ENCODE assay signal across 8 cellular contexts in genomic region chr17:19062009-19062717, GRCh38. TPM values are rescaled to one million over a fixed set of nuclear protein-coding genes. Genes with fewer than 3 reads are reported as not detected.
A peak's percentile ranks its signal among the peaks of the same experiment; 100 is the strongest.
DNase-seq lines count a peak whose midpoint lies in the region; ATAC-seq and TF ChIP-seq lines count a peak whose summit lies in the region.
"Not testable (repeated sequence)": the region's sequence is repeated elsewhere in the genome, so short reads cannot be mapped to it uniquely, and the experiment has no call there.

No MANE protein-coding gene starts in this region.

- not testable (repeated sequence) for H3K4me1 ChIP-seq in BE2C; HEK293 (ENCODE audit: control insufficient read depth, insufficient read depth, low read length); ascending aorta

- H3K4me3 Mint-ChIP-seq in activated CD4-positive, alpha-beta T cell treated with anti-CD3 and anti-CD28 coated beads, Interleukin-2, amount 10 ng/mL, durations not matched to agents 24 days and 14 days, result not testable (repeated sequence)

- H3K9me3 Mint-ChIP-seq in activated CD4-positive, alpha-beta T cell treated with anti-CD3 and anti-CD28 coated beads, Interleukin-2, amount 10 ng/mL, durations not matched to agents 24 days and 14 days, result not testable (repeated sequence)

- not testable (repeated sequence) for H3K36me3 Mint-ChIP-seq in activated CD4-positive, alpha-beta T cell treated with anti-CD3 and anti-CD28 coated beads, Interleukin-2, amount 10 ng/mL, durations not matched to agents 24 days and 14 days (ENCODE audit: low read depth)

- POLR2A ChIA-PET in HEK293 (lab: Yijun Ruan, JAX), result not testable (repeated sequence)

- H3K36me3 ChIP-seq in BE2C; HEK293 (ENCODE audit: control insufficient read depth in 2 of 2, insufficient read depth in 1 of 2, low read length in 2 of 2); ascending aorta: not testable (repeated sequence)

- CTCF ChIA-PET in HEK293 (lab: Yijun Ruan, JAX), result not testable (repeated sequence)

- not testable (repeated sequence) for H3K4me3 ChIP-seq in BE2C (ENCODE audit: low read depth, low read length); HEK293 (ENCODE audit: low read depth, low read length)
- H3K4me3 ChIP-seq in ascending aorta, result peak overlapping the region in 1 of 2 donors; percentile 44

- intact Hi-C loops in activated CD4-positive, alpha-beta T cell treated with anti-CD3 and anti-CD28 coated beads, Interleukin-2, amount 10 ng/mL, durations not matched to agents 24 days and 14 days (cut with micrococcal nuclease); ascending aorta (cut with DNase I); left ventricle myocardium superior (cut with micrococcal nuclease); posterior cingulate gyrus (cut with DNase I): not testable (repeated sequence)

- peak; percentile 25 for TF ChIP-seq POLR2A in GM19193 (IDR thresholded peaks at IDR 0.05; ENCODE audit: extremely low read depth, insufficient read depth, insufficient read length)

- not testable (repeated sequence) for H3K27ac Mint-ChIP-seq in activated CD4-positive, alpha-beta T cell treated with anti-CD3 and anti-CD28 coated beads, Interleukin-2, amount 10 ng/mL, durations not matched to agents 24 days and 14 days

- H3K27ac ChIP-seq in HEK293 (ENCODE audit: extremely low read depth, low read depth, low read length), result not testable (repeated sequence)
- H3K27ac ChIP-seq in ascending aorta, result peak overlapping the region in 1 of 2 donors; percentile 70

- not testable (repeated sequence) for H3K27me3 ChIP-seq in BE2C, ascending aorta

- H3K9me3 ChIP-seq in BE2C; HEK293 (ENCODE audit: control insufficient read depth, insufficient read depth, low read depth, low read length); ascending aorta: not testable (repeated sequence)

- DNase-seq in BE2C (peak; percentile 73), ascending aorta (ENCODE audit: low spot score in 2 of 2) (peak; percentile 73 to 82), left ventricle myocardium superior (peak; percentile 55), posterior cingulate gyrus (peak in 6 of 10 donors; percentile 1 to 87 (median 33))
- peak; percentile 95 for DNase-seq in activated CD4-positive, alpha-beta T cell treated with anti-CD3 and anti-CD28 coated beads, Interleukin-2, amount 10 ng/mL, durations not matched to agents 24 days and 14 days

- not testable (repeated sequence) for H3K4me1 Mint-ChIP-seq in activated CD4-positive, alpha-beta T cell treated with anti-CD3 and anti-CD28 coated beads, Interleukin-2, amount 10 ng/mL, durations not matched to agents 24 days and 14 days

- TF ChIP-seq CTCF in BE2C (IDR thresholded peaks at IDR 0.05; ENCODE audit: low read depth, low read length); HEK293 (tag by site-specific recombination; IDR thresholded peaks at IDR 0.05); ascending aorta (IDR thresholded peaks at IDR 0.05): not testable (repeated sequence)

- H3K27me3 Mint-ChIP-seq in activated CD4-positive, alpha-beta T cell treated with anti-CD3 and anti-CD28 coated beads, Interleukin-2, amount 10 ng/mL, durations not matched to agents 24 days and 14 days, result not testable (repeated sequence)

- ATAC-seq in HG03432 (IDR thresholded peaks at IDR 0.05; ENCODE audit: unreplicated experiment), result peak; percentile 56
- ATAC-seq in left ventricle myocardium superior, result peak; percentile 42

TF ChIP-seq in HEK293, 187 proteins besides CTCF, POLR2A, EP300 and RAD21 (continues in another document):
- TF ChIP-seq HIC1 (tag by site-specific recombination; IDR thresholded peaks at IDR 0.05), result 0 out of 2 replicates have a peak, but pooled peaks have one; percentile 41
- peak; percentile 46; the same call in 1 of the 2 replicates for TF ChIP-seq ZNF394 (tag by site-specific recombination; IDR thresholded peaks at IDR 0.05; ENCODE audit: borderline replicate concordance)
- TF ChIP-seq ZNF600 (tag by site-specific recombination; IDR thresholded peaks at IDR 0.05), result 0 out of 2 replicates have a peak, but pooled peaks have one; percentile 25
- TF ChIP-seq SP2 (tag by site-specific recombination; IDR thresholded peaks at IDR 0.05), result peak; percentile 50
- TF ChIP-seq ZNF341 (tag by site-specific recombination; IDR thresholded peaks at IDR 0.05; ENCODE audit: low read depth), result peak; percentile 74
- peak; percentile 39; the same call in 1 of the 2 replicates for TF ChIP-seq ZBTB17 (tag by site-specific recombination; IDR thresholded peaks at IDR 0.05)
- peak; percentile 28; the same call in 1 of the 2 replicates for TF ChIP-seq PRDM10 (tag by site-specific recombination; IDR thresholded peaks at IDR 0.05)
- TF ChIP-seq SP7 (tag by site-specific recombination; IDR thresholded peaks at IDR 0.05), result peak; percentile 26; the same call in 1 of the 2 replicates
- peak; percentile 77 for TF ChIP-seq ZEB2 (tag by site-specific recombination; IDR thresholded peaks at IDR 0.05)
- TF ChIP-seq ZNF366 (tag by site-specific recombination; conservative IDR thresholded peaks at IDR 0.05), result peak; percentile 98
- peak; percentile 34 for TF ChIP-seq ZBTB26 (tag by site-specific recombination; optimal IDR thresholded peaks at IDR 0.05)
- TF ChIP-seq ZNF24 (tag by site-specific recombination; IDR thresholded peaks at IDR 0.05), result 0 out of 2 replicates have a peak, but pooled peaks have one; percentile 51

RNA-seq across cellular contexts. Expression of gene GRAP, which starts 15.4 kb away (rescaled TPM):
- polyA plus RNA-seq in BE2C (2012; ENCODE audit: insufficient read depth, insufficient read length, low read depth), result 0.25 TPM
- 9.2 and 9.7 TPM in 2 replicates for total RNA-seq in activated CD4-positive, alpha-beta T cell treated with anti-CD3 and anti-CD28 coated beads, Interleukin-2, amount 10 ng/mL, durations not matched to agents 24 days and 14 days
- total RNA-seq in ascending aorta (1.8 TPM), left ventricle myocardium superior (2.2 TPM)

RNA-seq across cellular contexts. Expression of gene FAM83G, which starts 57.6 kb away (rescaled TPM):
- polyA plus RNA-seq in BE2C (2012; ENCODE audit: insufficient read depth, insufficient read length, low read depth), result 0.15 TPM
- total RNA-seq in activated CD4-positive, alpha-beta T cell treated with anti-CD3 and anti-CD28 coated beads, Interleukin-2, amount 10 ng/mL, durations not matched to agents 24 days and 14 days, result 15.7 and 17.8 TPM in 2 replicates
- 11.2 TPM for total RNA-seq in ascending aorta
- total RNA-seq in left ventricle myocardium superior, result 2.3 TPM

Comparison
In these comparisons a context has a peak if more than half of its experiments do, and no peak if none do; other contexts are left out.
1. DNase-seq: peak in every context shown above with its lines; median percentile 95 in activated CD4-positive, alpha-beta T cell treated with anti-CD3 and anti-CD28 coated beads, Interleukin-2, amount 10 ng/mL, durations not matched to agents 24 days and 14 days; 78 in ascending aorta; 73 in BE2C; 55 in left ventricle myocardium superior; 33 in posterior cingulate gyrus.